1 cellular context compared by ENCODE assay signal in the genomic region with DNA sequence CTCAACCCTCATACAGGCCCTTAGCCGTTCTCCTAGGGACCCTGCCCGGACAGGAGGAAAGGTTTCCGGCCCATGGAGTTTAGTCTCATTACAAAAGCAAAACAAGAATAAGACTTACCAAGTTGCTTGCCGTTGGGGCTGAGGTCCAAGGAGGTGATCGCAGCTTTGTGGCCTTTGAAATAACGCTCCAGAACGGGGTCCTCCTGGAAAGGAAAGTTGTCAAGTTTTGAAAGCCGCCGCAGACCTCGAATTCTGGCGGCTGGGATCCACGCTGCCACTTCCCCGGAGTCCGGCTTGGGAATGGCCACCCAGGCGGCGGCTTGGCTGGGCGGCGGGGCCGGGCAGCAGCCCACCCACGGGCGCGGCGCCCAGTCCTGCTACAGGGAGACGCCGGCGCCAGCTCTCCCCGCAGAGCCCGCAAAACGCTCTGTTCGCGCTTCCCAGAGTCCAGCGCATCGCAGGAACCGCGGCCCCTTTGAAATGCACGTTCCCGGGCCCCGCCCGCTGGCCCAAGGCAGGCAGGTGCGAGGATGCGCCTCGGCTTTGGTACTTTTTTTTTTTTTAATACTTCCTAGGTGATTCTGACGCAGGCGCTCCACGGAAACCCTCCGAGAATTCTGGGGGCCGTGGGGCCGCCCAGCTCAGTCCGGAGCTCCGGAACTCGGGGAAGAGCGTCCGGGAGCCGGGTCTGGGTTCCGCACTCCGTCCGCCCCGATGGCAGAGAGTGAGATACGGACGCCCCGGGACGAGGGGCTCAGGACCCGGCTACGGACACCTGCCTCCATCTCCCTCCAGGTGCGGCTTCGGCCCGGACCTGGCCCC.
TF ChIP-seq lines count a peak whose summit lies in the region.

No MANE protein-coding gene starts in this region.

TF ChIP-seq in HCT116, 20 proteins besides CTCF, POLR2A, EP300 and RAD21 (continued from another document):
- TF ChIP-seq SIN3A (IDR thresholded peaks at IDR 0.05; ENCODE audit: low read depth): 0 out of 2 replicates have a peak, but pooled peaks have one; percentile 0
- no peak for TF ChIP-seq ELF1 (IDR thresholded peaks at IDR 0.05; ENCODE audit: borderline replicate concordance, low read depth)
- TF ChIP-seq, protein P1, sequence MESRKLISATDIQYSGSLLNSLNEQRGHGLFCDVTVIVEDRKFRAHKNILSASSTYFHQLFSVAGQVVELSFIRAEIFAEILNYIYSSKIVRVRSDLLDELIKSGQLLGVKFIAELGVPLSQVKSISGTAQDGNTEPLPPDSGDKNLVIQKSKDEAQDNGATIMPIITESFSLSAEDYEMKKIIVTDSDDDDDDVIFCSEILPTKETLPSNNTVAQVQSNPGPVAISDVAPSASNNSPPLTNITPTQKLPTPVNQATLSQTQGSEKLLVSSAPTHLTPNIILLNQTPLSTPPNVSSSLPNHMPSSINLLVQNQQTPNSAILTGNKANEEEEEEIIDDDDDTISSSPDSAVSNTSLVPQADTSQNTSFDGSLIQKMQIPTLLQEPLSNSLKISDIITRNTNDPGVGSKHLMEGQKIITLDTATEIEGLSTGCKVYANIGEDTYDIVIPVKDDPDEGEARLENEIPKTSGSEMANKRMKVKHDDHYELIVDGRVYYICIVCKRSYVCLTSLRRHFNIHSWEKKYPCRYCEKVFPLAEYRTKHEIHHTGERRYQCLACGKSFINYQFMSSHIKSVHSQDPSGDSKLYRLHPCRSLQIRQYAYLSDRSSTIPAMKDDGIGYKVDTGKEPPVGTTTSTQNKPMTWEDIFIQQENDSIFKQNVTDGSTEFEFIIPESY (IDR thresholded peaks at IDR 0.05; ENCODE audit: extremely low read depth, insufficient replicate concordance, low read length): no peak
- TF ChIP-seq SRF (IDR thresholded peaks at IDR 0.05; ENCODE audit: low read depth): no peak
TF ChIP-seq in HCT116: peak in this region for 5.
